In genomic region chr6:27156874-27157460, GRCh38 we compare ENCODE assay signal across 8 cellular contexts.
DNase-seq lines count a peak whose midpoint lies in the region; ATAC-seq, FAIRE-seq and TF ChIP-seq lines count a peak whose summit lies in the region.

No MANE protein-coding gene starts in this region.

- 33 to 42% (median 37%) methylated on average over 15 of the region's 15 CpGs for WGBS in heart left ventricle, 4 donors
- 36% methylated on average over 15 of the region's 15 CpGs for WGBS in right lobe of liver (ENCODE audit: insufficient coverage, low coverage, low lambda C conversion rate, missing lambda C conversion rate)

- peak overlapping the region in 11 of 12 donors; percentile 2 to 61 (median 46) for H3K4me3 ChIP-seq in heart left ventricle
- peak overlapping the region; percentile 66 for H3K4me3 ChIP-seq in astrocyte (ENCODE audit: insufficient read depth, low read depth, low read length)
- peak overlapping the region; percentile 16 to 50 (median 24) for H3K4me3 ChIP-seq in right lobe of liver
- peak overlapping the region; percentile 36 to 49 for H3K4me3 ChIP-seq in vagina
- H3K4me3 ChIP-seq in SJCRH30, result no peak overlapping the region

- H3K9me3 ChIP-seq in heart left ventricle (no peaks in the 10 kb centered on the region), astrocyte (ENCODE audit: insufficient read depth, low read depth, low read length) (no peaks in the 10 kb centered on the region), right lobe of liver (no peaks in the 10 kb centered on the region), vagina (no peaks in the 10 kb centered on the region), SJCRH30 (replicated peaks) (no peaks in the 10 kb centered on the region)

- H3K4me2 ChIP-seq in astrocyte (ENCODE audit: low read length), result peak overlapping the region; percentile 90

- DNase-seq in heart left ventricle, result no peak
- no peak for DNase-seq in left ventricle myocardium superior
- DNase-seq in astrocyte (ENCODE audit: low read depth), result no peak
- DNase-seq in right lobe of liver, result no peak
- no peak for DNase-seq in vagina (ENCODE audit: extremely low spot score in 2 of 2)
- DNase-seq in D721Med (ENCODE audit: insufficient read length, low spot score), result no peak
- DNase-seq in SJCRH30, result no peak
- DNase-seq in activated CD4-positive, alpha-beta T cell treated with anti-CD3 and anti-CD28 coated beads, Interleukin-2, amount 50 U/mL, for 1 hour, result no peak

- FAIRE-seq in astrocyte (lab: Jason Lieb, UNC), result no peak
- no peak for FAIRE-seq in D721Med (lab: Jason Lieb, UNC)

- peak overlapping the region; percentile 61 for H2AFZ ChIP-seq in astrocyte (ENCODE audit: low read depth, low read length)

- H3K27ac ChIP-seq in heart left ventricle (no peak overlapping the region), astrocyte (ENCODE audit: low read depth, low read length) (no peak overlapping the region), right lobe of liver (no peak overlapping the region), vagina (no peak overlapping the region), SJCRH30 (no peak overlapping the region)

- no peaks in the 10 kb centered on the region for H4K20me1 ChIP-seq in astrocyte (ENCODE audit: insufficient read depth, low read length)

- TF ChIP-seq CTCF in heart left ventricle (IDR thresholded peaks at IDR 0.05) (no peak), astrocyte (IDR thresholded peaks at IDR 0.05; ENCODE audit: insufficient read depth, low read depth, low read length) (no peak), right lobe of liver (IDR thresholded peaks at IDR 0.05) (no peak), vagina (IDR thresholded peaks at IDR 0.05) (no peak), D721Med (IDR thresholded peaks at IDR 0.05; ENCODE audit: insufficient read depth, missing control alignments) (no peak)

- ATAC-seq in heart left ventricle, result peak in 1 of 4 donors; percentile 16
- ATAC-seq in left ventricle myocardium superior, result no peak
- no peak for ATAC-seq in right lobe of liver

- no peaks in the 10 kb centered on the region for H3K36me3 Mint-ChIP-seq in astrocyte (ENCODE audit: low read depth, unreplicated experiment)

- H3K27me3 Mint-ChIP-seq in astrocyte (ENCODE audit: low read depth, unreplicated experiment), result peaks cover 7% of the 10 kb centered on the region

- H3K27me3 ChIP-seq in heart left ventricle (peaks cover 0 to 11% (median 0%) of the 10 kb centered on the region in 9 donors), astrocyte (ENCODE audit: insufficient read depth, low read length) (peaks cover 4% of the 10 kb centered on the region), right lobe of liver (no peaks in the 10 kb centered on the region), vagina (no peaks in the 10 kb centered on the region), SJCRH30 (no peaks in the 10 kb centered on the region)

- H3K9me3 Mint-ChIP-seq in astrocyte (ENCODE audit: unreplicated experiment), result no peaks in the 10 kb centered on the region

- TF ChIP-seq POLR2A in heart left ventricle (IDR thresholded peaks at IDR 0.05) (no peak), right lobe of liver (IDR thresholded peaks at IDR 0.05) (no peak), vagina (IDR thresholded peaks at IDR 0.05) (no peak)

- no peaks in the 10 kb centered on the region for H3K36me3 ChIP-seq in heart left ventricle
- H3K36me3 ChIP-seq in astrocyte (ENCODE audit: insufficient read depth, low read length), result no peaks in the 10 kb centered on the region
- no peaks in the 10 kb centered on the region for H3K36me3 ChIP-seq in right lobe of liver
- H3K36me3 ChIP-seq in vagina, result no peaks in the 10 kb centered on the region
- no peaks in the 10 kb centered on the region for H3K36me3 ChIP-seq in SJCRH30

- H3K9ac ChIP-seq in astrocyte (ENCODE audit: low read length), result peak overlapping the region; percentile 40

- H3K27ac Mint-ChIP-seq in astrocyte (ENCODE audit: unreplicated experiment), result peak overlapping the region; percentile 51

- H3K4me3 Mint-ChIP-seq in astrocyte (ENCODE audit: unreplicated experiment), result peak overlapping the region; percentile 76

- no peaks in the 10 kb centered on the region for H3K79me2 ChIP-seq in astrocyte (ENCODE audit: insufficient read depth, low read length)

- H3K4me1 ChIP-seq in heart left ventricle (peaks cover 0 to 27% (median 8%) of the 10 kb centered on the region in 12 donors), astrocyte (ENCODE audit: insufficient read depth, low read length) (peaks cover 5% of the 10 kb centered on the region), right lobe of liver (no peaks in the 10 kb centered on the region), vagina (no peaks in the 10 kb centered on the region), SJCRH30 (no peaks in the 10 kb centered on the region)

- no peaks in the 10 kb centered on the region for H3K4me1 Mint-ChIP-seq in astrocyte (ENCODE audit: low read depth, unreplicated experiment)

- intact Hi-C loops in heart left ventricle (cut with DNase I), result loop anchor here in 1 of 10 donors (10.0 kb wide), 1 partner anchor 738 kb away; a partner anchor contains a TSS
- intact Hi-C loops in left ventricle myocardium superior (cut with micrococcal nuclease), result no loop called here
- intact Hi-C loops in right lobe of liver (cut with DNase I), result no loop called here
- intact Hi-C loops in vagina (cut with DNase I), result no loop called here
